11 cellular contexts compared by ENCODE assay signal in genomic region chr12:73950506-73950905, GRCh38.
"Had no signal": no experiment of that assay in that cellular context is flagged by ENCODE, and none has a peak within 500 bp of the region (broad histone marks: within the 10 kb centered on the region; RNA-seq: fewer than 3 reads in every experiment).

No MANE protein-coding gene starts in this region.

- H3K27me3 ChIP-seq: tibial nerve, uterus had no signal

- H3K9me3 ChIP-seq: tibial nerve, uterus had no signal

- DNase-seq: activated B cell treated with CpG ODN at 0.5 μM for 24 hours; activated CD4-positive, alpha-beta T cell treated with anti-CD3 and anti-CD28 coated beads for 48 hours; activated CD8-positive, alpha-beta memory T cell treated with anti-CD3 and anti-CD28 coated beads, Interleukin-2, amount 50 U/mL, for 4 hours; activated CD8-positive, alpha-beta T cell treated with anti-CD3 and anti-CD28 coated beads, Interleukin-2, amount 10 ng/mL, durations not matched to agents 7 days and 5 days; activated gamma-delta T cell; activated T-cell treated with anti-CD3 and anti-CD28 coated beads, Interleukin-2, amount 50 U/mL, for 72 hours; amniotic stem cell; stimulated activated CD4-positive, alpha-beta T cell treated with anti-CD3 and anti-CD28 coated beads, Interleukin-12 subunit alpha, Interleukin-12 subunit beta, amount 100 ng/mL, for 4 hours; stimulated activated CD4-positive, alpha-beta T cell treated with anti-CD3 and anti-CD28 coated beads, Interleukin-2, amount 100 ng/mL, for 24 hours; uterus had no signal

- H3K4me1 ChIP-seq: tibial nerve, uterus had no signal

- H3K4me3 ChIP-seq: tibial nerve, uterus had no signal

- H3K36me3 ChIP-seq: tibial nerve, uterus had no signal

- H3K27ac ChIP-seq: tibial nerve, uterus had no signal
